Comparison of ENCODE assay signal across 8 cellular contexts in genomic region chr20:50509923-50510705, GRCh38. TPM values are rescaled to one million over a fixed set of nuclear protein-coding genes. Genes with fewer than 3 reads are reported as not detected.
DNase-seq lines count a peak whose midpoint lies in the region; ATAC-seq lines count a peak whose summit lies in the region.

PTPN1 (plus strand) TSS chr20:50510383; CDS start chr20:50510528, 145 bp downstream.

- POLR2A ChIA-PET in activated CD8-positive, alpha-beta memory T cell treated with anti-CD3 and anti-CD28 coated beads for 36 hours (lab: Charles Lee): interaction anchor here (0.6 to 2.7 kb wide), 6 partner anchors 17 to 840 kb away, joined by 3 to 10 read pairs (median 6); no protein-coding TSS in a partner anchor

- peak within 1 kb of the TSS; percentile 96 for H3K4me3 ChIP-seq in effector memory CD4-positive, alpha-beta T cell (ENCODE audit: insufficient read depth, low read depth, low read length, poor library complexity, severe bottlenecking)

- H3K4me1 ChIP-seq in effector memory CD4-positive, alpha-beta T cell (ENCODE audit: control insufficient read depth, insufficient read depth, low read length, poor library complexity, severe bottlenecking): peaks cover 33% of the 10 kb centered on the region

- CTCF ChIA-PET in activated CD8-positive, alpha-beta memory T cell treated with anti-CD3 and anti-CD28 coated beads for 36 hours (lab: Charles Lee): interaction anchor here (0.7 to 2.5 kb wide), 6 partner anchors 10 to 126 kb away, joined by 3 to 9 read pairs (median 6); no protein-coding TSS in a partner anchor

- peaks cover 5% of the 10 kb centered on the region for H3K36me3 ChIP-seq in effector memory CD4-positive, alpha-beta T cell (ENCODE audit: control insufficient read depth, insufficient read depth, low read length)

- H3K27me3 ChIP-seq in effector memory CD4-positive, alpha-beta T cell (replicated peaks; ENCODE audit: control insufficient read depth, insufficient read depth, low read length, poor library complexity, severe bottlenecking): no peaks in the 10 kb centered on the region

- H3K9me3 ChIP-seq in effector memory CD4-positive, alpha-beta T cell (ENCODE audit: control insufficient read depth, low read length): no peaks in the 10 kb centered on the region

- ATAC-seq in GM19468 (IDR thresholded peaks at IDR 0.05; ENCODE audit: extremely low read depth, unreplicated experiment): peak; percentile 88

- DNase-seq in CMK (ENCODE audit: low read depth) (peak; percentile 97), HT-29 (ENCODE audit: low spot score) (peak; percentile 100), NOMO-1 (lab: John Stamatoyannopoulos, UW; ENCODE audit: unreplicated experiment in 2 of 2) (peak; percentile 96), medulla oblongata (ENCODE audit: extremely low spot score) (peak; percentile 99)
- peak; percentile 98 to 99 (median 98) for DNase-seq in effector memory CD4-positive, alpha-beta T cell
- DNase-seq in stimulated activated CD8-positive, alpha-beta memory T cell treated with anti-CD3 and anti-CD28 coated beads, Interleukin-12 subunit alpha, Interleukin-12 subunit beta, amount 100 ng/mL, for 1 hour (ENCODE audit: low read depth): peak; percentile 97

- peak within 1 kb of the TSS; percentile 90 for H3K27ac ChIP-seq in effector memory CD4-positive, alpha-beta T cell (ENCODE audit: insufficient read depth, low read length, poor library complexity, severe bottlenecking)

RNA-seq across cellular contexts. Expression of gene PTPN1, which starts in this region (rescaled TPM):
- 36.6 and 37.5 TPM in 2 replicates for total RNA-seq in HT-29 (2014; rRNA removed; shearing (Covaris generic))
- 10 to 100 TPM; 67.9 to 70.5 TPM for total RNA-seq in activated CD8-positive, alpha-beta memory T cell treated with anti-CD3 and anti-CD28 coated beads for 36 hours

Comparison
In these comparisons a context has a peak if more than half of its experiments do, and no peak if none do; other contexts are left out.
1. Peak in every context shown above with its lines: DNase-seq, ATAC-seq, H3K4me3 ChIP-seq and H3K27ac ChIP-seq.